8 cellular contexts compared by ENCODE assay signal in genomic region chr6:90217621-90218496, GRCh38.
DNase-seq lines count a peak whose midpoint lies in the region; ATAC-seq and TF ChIP-seq lines count a peak whose summit lies in the region.

No MANE protein-coding gene starts in this region.

- H3K9me3 ChIP-seq in BLaER1 (peaks cover 3% of the 10 kb centered on the region), testis (no peaks in the 10 kb centered on the region)

- H3K4me1 ChIP-seq in BLaER1 (peaks cover 68% of the 10 kb centered on the region), testis (peaks cover 16% of the 10 kb centered on the region)

- peaks cover 100% of the 10 kb centered on the region for H4K20me1 ChIP-seq in BLaER1

- peaks cover 11% of the 10 kb centered on the region; the same call in 1 of the 2 replicates for H3K36me3 ChIP-seq in BLaER1
- no peaks in the 10 kb centered on the region for H3K36me3 ChIP-seq in testis (ENCODE audit: low read depth, missing control alignments)

- ATAC-seq in GM18867 (IDR thresholded peaks at IDR 0.05; ENCODE audit: unreplicated experiment) (no peak), HG03432 (IDR thresholded peaks at IDR 0.05; ENCODE audit: unreplicated experiment) (no peak)

- H3K27ac ChIP-seq in BLaER1 (peak overlapping the region; percentile 44; the same call in 1 of the 2 replicates), testis (peak overlapping the region; percentile 40 to 83)

- TF ChIP-seq CTCF in testis (IDR thresholded peaks at IDR 0.05), result no peak

- WGBS in testis, 2 donors, result 39 to 50% methylated on average over 12 of the region's 12 CpGs

- DNase-seq in NCI-H1048 (lab: John Stamatoyannopoulos, UW) (peak; percentile 66), brain pericyte (ENCODE audit: low read depth, low spot score) (peak; percentile 29), kidney glomerular epithelial cell (lab: John Stamatoyannopoulos, UW) (peak; percentile 100), testis (no peak), cortex of kidney (lab: John Stamatoyannopoulos, UW) (no peak)

- H3K4me3 ChIP-seq in BLaER1 (no peak overlapping the region), testis (no peak overlapping the region)

- H3K9ac ChIP-seq in BLaER1, result no peak overlapping the region

- TF ChIP-seq POLR2A in testis (IDR thresholded peaks at IDR 0.05), result no peak

- H3K27me3 ChIP-seq in BLaER1 (no peaks in the 10 kb centered on the region), testis (no peaks in the 10 kb centered on the region)

- intact Hi-C loops in testis (cut with DNase I; ENCODE audit: low total_unique reads), result no loop called here

- H3K4me2 ChIP-seq in BLaER1, result peak overlapping the region; percentile 71

Comparison
In these comparisons a context has a peak if more than half of its experiments do, and no peak if none do; other contexts are left out.
1. DNase-seq: peak in NCI-H1048 (single experiment), brain pericyte (single experiment) and kidney glomerular epithelial cell (single experiment); none in testis (single experiment) and cortex of kidney (single experiment).